In genomic region chr6:32203435-32204267, GRCh38 we compare ENCODE assay signal across 24 cellular contexts. TPM values are rescaled to one million over a fixed set of nuclear protein-coding genes. Genes with fewer than 3 reads are reported as not detected.
A peak's percentile ranks its signal among the peaks of the same experiment; 100 is the strongest.
DNase-seq lines count a peak whose midpoint lies in the region; ATAC-seq, FAIRE-seq and TF ChIP-seq lines count a peak whose summit lies in the region.
"Had no signal": no experiment of that assay in that cellular context is flagged by ENCODE, and none has a peak within 500 bp of the region (broad histone marks: within the 10 kb centered on the region; RNA-seq: fewer than 3 reads in every experiment).

No MANE protein-coding gene starts in this region.

- no peaks in the 10 kb centered on the region for H3K36me3 ChIP-seq in K562 (ENCODE audit: control insufficient read depth, insufficient read depth, low read length)
- no peaks in the 10 kb centered on the region for H3K36me3 ChIP-seq in neuronal stem cell (replicated peaks in 1 of 2; ENCODE audit: control insufficient read depth in 2 of 2, insufficient read depth in 2 of 2, low read length in 2 of 2)
- H3K36me3 ChIP-seq: brain microvascular endothelial cell, spleen, thoracic aorta had no signal

- no peak overlapping the region for H2BK120ac ChIP-seq in neuronal stem cell (ENCODE audit: low read depth, low read length)

- no peak overlapping the region for H3K4me3 ChIP-seq in K562
- H3K4me3 ChIP-seq in neuronal stem cell (ENCODE audit: low read length in 2 of 2): no peak overlapping the region
- H3K4me3 ChIP-seq: spleen, thoracic aorta had no signal

- H2BK15ac ChIP-seq in neuronal stem cell (ENCODE audit: low read length): no peak overlapping the region

- no peak for FAIRE-seq in K562 (lab: Jason Lieb, UNC)
- FAIRE-seq: endometrium had no signal

- no peak overlapping the region for H3K23ac ChIP-seq in neuronal stem cell (ENCODE audit: low read depth, low read length, poor library complexity)

- BruUV-seq in K562 (replicated peaks; lab: Mats Ljungman, UMichigan): no TSS peak

- H4K91ac ChIP-seq in neuronal stem cell (ENCODE audit: low read depth, low read length, poor library complexity): no peak overlapping the region

- no peaks in the 10 kb centered on the region for H3K27me3 Mint-ChIP-seq in activated CD8-positive, alpha-beta T cell treated with anti-CD3 and anti-CD28 coated beads for 36 hours
- H3K27me3 Mint-ChIP-seq: memory B cell had no signal

- ATAC-seq in K562: no peak
- no peak for ATAC-seq in activated CD8-positive, alpha-beta T cell treated with anti-CD3 and anti-CD28 coated beads for 36 hours
- no peak for ATAC-seq in HG02852 (IDR thresholded peaks at IDR 0.05; ENCODE audit: unreplicated experiment)

- no peak overlapping the region for H4K8ac ChIP-seq in neuronal stem cell (ENCODE audit: low read depth, low read length)

- H3K4me3 Mint-ChIP-seq in activated CD8-positive, alpha-beta T cell treated with anti-CD3 and anti-CD28 coated beads for 36 hours: no peak overlapping the region
- H3K4me3 Mint-ChIP-seq: activated B cell treated with CpG ODN at 0.5 μM for 24 hours; CD4-positive, alpha-beta T cell; memory B cell had no signal

- peaks cover 10 to 12% of the 10 kb centered on the region in 2 experiments; a peak in 4 of 5 replicates for H3K27me3 ChIP-seq in K562 (ENCODE audit: control insufficient read depth in 2 of 2, insufficient read depth in 2 of 2, low read length in 2 of 2)
- no peaks in the 10 kb centered on the region for H3K27me3 ChIP-seq in neuronal stem cell (ENCODE audit: control insufficient read depth in 3 of 3, insufficient read depth in 3 of 3, low read depth in 1 of 3, low read length in 3 of 3)
- H3K27me3 ChIP-seq: brain microvascular endothelial cell had no signal

- no peaks in the 10 kb centered on the region for H3K9me3 Mint-ChIP-seq in activated CD8-positive, alpha-beta T cell treated with anti-CD3 and anti-CD28 coated beads for 36 hours
- H3K9me3 Mint-ChIP-seq: activated B cell treated with CpG ODN at 0.5 μM for 24 hours; CD4-positive, alpha-beta T cell; memory B cell had no signal

- no peak for TF ChIP-seq CTCF in K562 (IDR thresholded peaks at IDR 0.05 in 2 of 3, conservative IDR thresholded peaks at IDR 0.05 in 1 of 3; ENCODE audit: insufficient read depth in 2 of 3, low read depth in 1 of 3, low read length in 3 of 3)
- TF ChIP-seq CTCF in activated CD8-positive, alpha-beta T cell treated with anti-CD3 and anti-CD28 coated beads for 36 hours (IDR thresholded peaks at IDR 0.05): no peak

- H3K27ac Mint-ChIP-seq in activated CD8-positive, alpha-beta T cell treated with anti-CD3 and anti-CD28 coated beads for 36 hours: no peak overlapping the region
- H3K27ac Mint-ChIP-seq: activated B cell treated with CpG ODN at 0.5 μM for 24 hours; CD4-positive, alpha-beta T cell; memory B cell had no signal

- 7% methylated on average over 9 of the region's 9 CpGs for WGBS in K562 (ENCODE audit: insufficient coverage, low coverage, missing lambda C conversion rate)
- no CpG with 5 or more reads among the region's 9 CpGs for WGBS in neuronal stem cell (ENCODE audit: extremely low coverage in 2 of 2, insufficient read length in 2 of 2, insufficient replicate concordance in 1 of 2), 2 donors

- H3K9me1 ChIP-seq in K562 (ENCODE audit: control insufficient read depth, insufficient read depth, low read length): no peaks in the 10 kb centered on the region

- TF ChIP-seq POLR2A in K562 (conservative IDR thresholded peaks at IDR 0.05): no peak

- no peaks in the 10 kb centered on the region for H3K79me1 ChIP-seq in neuronal stem cell (ENCODE audit: low read depth, low read length)

- in situ Hi-C loops in K562 (cut with MboI): no loop called here

- peak overlapping the region in 1 of 2 experiments; percentile 37; a peak in 2 of 4 replicates for H3K9ac ChIP-seq in K562 (ENCODE audit: insufficient read depth in 1 of 2, low read depth in 2 of 2, low read length in 2 of 2)
- no peak overlapping the region for H3K9ac ChIP-seq in neuronal stem cell (ENCODE audit: low read depth, low read length, poor library complexity)

- H2BK5ac ChIP-seq in neuronal stem cell (ENCODE audit: low read length): no peak overlapping the region

- POLR2A ChIA-PET in K562 (lab: Yijun Ruan, JAX): interaction anchor here (0.5 to 1.9 kb wide), 6 partner anchors 8 to 76 kb away, joined by 3 to 10 read pairs (median 4); partner anchors contain the start of genes ATF6B and PBX2
- POLR2A ChIA-PET in activated CD8-positive, alpha-beta T cell treated with anti-CD3 and anti-CD28 coated beads for 36 hours (lab: Charles Lee): no interaction called here

- H3K4me1 ChIP-seq in K562 (replicated peaks in 1 of 2; ENCODE audit: control insufficient read depth in 2 of 2, insufficient read depth in 2 of 2, low read length in 2 of 2): peaks cover 3 to 18% of the 10 kb centered on the region in 2 experiments; a peak in 3 of 5 replicates
- H3K4me1 ChIP-seq in neuronal stem cell (ENCODE audit: control insufficient read depth in 2 of 2, insufficient read depth in 1 of 2, low read depth in 1 of 2, low read length in 2 of 2): peaks cover 7 to 12% of the 10 kb centered on the region in 2 donors
- H3K4me1 ChIP-seq: spleen had no signal

- H2AFZ ChIP-seq in K562 (ENCODE audit: low read depth, low read length) (no peak overlapping the region), neuronal stem cell (ENCODE audit: low read length) (peak overlapping the region; percentile 30)

- TF ChIP-seq RAD21 in Ishikawa (IDR thresholded peaks at IDR 0.05; ENCODE audit: low read depth) (no peak), K562 (CRISPR knock-in tag; conservative IDR thresholded peaks at IDR 0.05 in 1 of 2, IDR thresholded peaks at IDR 0.05 in 1 of 2) (no peak)

- H3K4me1 Mint-ChIP-seq in activated CD8-positive, alpha-beta T cell treated with anti-CD3 and anti-CD28 coated beads for 36 hours (ENCODE audit: low read depth): no peaks in the 10 kb centered on the region

- H3K14ac ChIP-seq in neuronal stem cell (ENCODE audit: low read length): no peak overlapping the region

- H3K79me2 ChIP-seq in K562 (ENCODE audit: control insufficient read depth, insufficient read depth, low read length): no peaks in the 10 kb centered on the region

- CTCF ChIA-PET in K562 (lab: Yijun Ruan, JAX; ENCODE audit: low intra/inter-chr PET ratio): no interaction called here
- CTCF ChIA-PET in activated CD8-positive, alpha-beta T cell treated with anti-CD3 and anti-CD28 coated beads for 36 hours (lab: Charles Lee): interaction anchor here (1.6 kb wide), 1 partner anchor 85 kb away, joined by 5 read pairs; no protein-coding TSS in a partner anchor

- H3K9me3 ChIP-seq in K562 (replicated peaks; ENCODE audit: control insufficient read depth, insufficient read depth, low read depth, low read length) (no peaks in the 10 kb centered on the region), neuronal stem cell (replicated peaks in 1 of 2; ENCODE audit: control insufficient read depth in 2 of 2, insufficient read depth in 1 of 2, low read depth in 1 of 2, low read length in 2 of 2) (no peaks in the 10 kb centered on the region)
- H3K9me3 ChIP-seq: spleen, thoracic aorta had no signal

- peak; percentile 84 for TF ChIP-seq EP300 in Ishikawa (IDR thresholded peaks at IDR 0.05; ENCODE audit: borderline replicate concordance)
- no peak for TF ChIP-seq EP300 in K562 (IDR thresholded peaks at IDR 0.05; ENCODE audit: low read length)

- DNase-seq in K562 (ENCODE audit: extremely low read depth in 1 of 4, low spot score in 3 of 4): no peak
- peak; percentile 45 for DNase-seq in neuronal stem cell (ENCODE audit: low spot score)
- DNase-seq in activated CD8-positive, alpha-beta T cell treated with anti-CD3 and anti-CD28 coated beads for 36 hours: no peak
- DNase-seq: activated B cell treated with CpG ODN at 0.5 μM for 24 hours; activated CD4-positive, alpha-beta T cell treated with anti-CD3 and anti-CD28 coated beads, Interleukin-2, amount 50 U/mL, for 48 hours; activated effector memory CD4-positive, alpha-beta T cell treated with Interleukin-2 at 50 U/mL for 16 hours; brain microvascular endothelial cell; CD4-positive, alpha-beta T cell; cortex of kidney; DMS53; glutamatergic neuron; H7; MM.1S; NCI-H1417 treated with DMSO at 0.1 percent for 48 hours; occipital lobe; spleen; stimulated activated CD4-positive, alpha-beta T cell treated with anti-CD3 and anti-CD28 coated beads, Interleukin-4, amount 100 ng/mL, for 24 hours; stimulated activated naive CD4-positive, alpha-beta T cell treated with Interleukin-2 at 50 U/mL for 16 hours; T1000 had no signal

- no peak overlapping the region for H3K4ac ChIP-seq in neuronal stem cell (ENCODE audit: low read length)

- H3K4me2 ChIP-seq in K562 (ENCODE audit: insufficient read depth, low read length) (no peak overlapping the region), neuronal stem cell (ENCODE audit: insufficient read depth, low read length, poor library complexity, severe bottlenecking) (no peak overlapping the region)

- no peaks in the 10 kb centered on the region for H4K20me1 ChIP-seq in K562 (replicated peaks; ENCODE audit: control insufficient read depth, insufficient read depth, low read length)

- H3K27ac ChIP-seq in K562 (ENCODE audit: extremely low read depth, low read depth, low read length) (no peak overlapping the region), neuronal stem cell (replicated peaks; ENCODE audit: low read length) (no peak overlapping the region)
- H3K27ac ChIP-seq: brain microvascular endothelial cell, spleen, thoracic aorta had no signal

- H3K36me3 Mint-ChIP-seq in activated CD8-positive, alpha-beta T cell treated with anti-CD3 and anti-CD28 coated beads for 36 hours (ENCODE audit: low read depth): no peaks in the 10 kb centered on the region
- H3K36me3 Mint-ChIP-seq: memory B cell had no signal

- intact Hi-C loops in K562 (cut with micrococcal nuclease): no loop called here
- intact Hi-C loops in activated CD8-positive, alpha-beta T cell treated with anti-CD3 and anti-CD28 coated beads for 36 hours (cut with micrococcal nuclease): no loop called here

- peak overlapping the region; percentile 1 for H3K18ac ChIP-seq in neuronal stem cell (ENCODE audit: low read length)

- H2BK12ac ChIP-seq in neuronal stem cell (ENCODE audit: low read length): no peak overlapping the region

- peak overlapping the region; percentile 44 for H2AK5ac ChIP-seq in neuronal stem cell (ENCODE audit: low read depth, low read length)

RNA-seq across cellular contexts. Expression of gene GPSM3, which starts 11.2 kb away (rescaled TPM):
- 11.8 and 26.5 TPM in 2 replicates for total RNA-seq in K562 (2011; cell fraction: chromatin; rRNA removed; ENCODE audit: low replicate concordance)
- total RNA-seq in K562 (2011; cell fraction: nucleolus; rRNA removed): 15.2 and 18.8 TPM in 2 replicates
- 22.7 and 30.8 TPM in 2 replicates for total RNA-seq in K562 (2011; cell fraction: nucleoplasm; rRNA removed)
- total RNA-seq in K562 (2014; rRNA removed) (40.5 and 45.0 TPM in 2 replicates), K562 (2014; rRNA removed; fragmentation: Illumina TruSeq; extraction: Trizol) (13.5 and 14.0 TPM in 2 replicates), K562 (2015; rRNA removed; fragmentation: Illumina TruSeq; extraction: Trizol) (22.3 and 22.4 TPM in 2 replicates), K562 (2021) (37.3 and 42.6 TPM in 2 replicates)
- polyA plus RNA-seq in K562 (2011; rRNA removed) (24.4 and 51.8 TPM in 2 replicates), K562 (2014; fragmentation: Illumina TruSeq; extraction: Trizol) (39.6 and 46.5 TPM in 2 replicates), K562 (2014; fragmentation: Nextera tagmentation; extraction: Ambion mirVana) (1 to 10 TPM; 5.3 to 5.7 TPM), K562 (2014; rRNA removed) (32.2 and 35.1 TPM in 2 replicates)
- polyA plus RNA-seq in K562 (2011; cell fraction: cytosol; rRNA removed): 44.6 and 52.4 TPM in 2 replicates
- polyA plus RNA-seq in K562 (2011; cell fraction: nucleus; rRNA removed): 32.8 and 42.4 TPM in 2 replicates
- polyA plus RNA-seq in K562 (2012): 34.2 and 146 TPM in 2 replicates
- polyA minus RNA-seq in K562 (2011; rRNA and poly(A)+ RNA removed): 8.6 and 11.3 TPM in 2 replicates
- 17.9 and 19.4 TPM in 2 replicates for polyA minus RNA-seq in K562 (2011; cell fraction: cytosol; rRNA and poly(A)+ RNA removed)
- polyA minus RNA-seq in K562 (2011; cell fraction: nucleus; rRNA and poly(A)+ RNA removed): 4.0 and 7.3 TPM in 2 replicates
- 4.2 TPM for polyA plus RNA-seq in neuronal stem cell (2013, experiment 1 of 2)
- polyA plus RNA-seq in neuronal stem cell (2013, experiment 2 of 2): 4.2 TPM
- 10 to 100 TPM; 67.8 to 68.7 TPM for total RNA-seq in activated CD8-positive, alpha-beta T cell treated with anti-CD3 and anti-CD28 coated beads for 36 hours

RNA-seq across cellular contexts. Expression of gene PBX2, which starts 13.6 kb away (rescaled TPM):
- total RNA-seq in K562 (2011; cell fraction: chromatin; rRNA removed; ENCODE audit: low replicate concordance): 227 and 442 TPM in 2 replicates
- total RNA-seq in K562 (2011; cell fraction: nucleolus; rRNA removed): 178 and 203 TPM in 2 replicates
- 185 and 217 TPM in 2 replicates for total RNA-seq in K562 (2011; cell fraction: nucleoplasm; rRNA removed)
- total RNA-seq in K562 (2014; rRNA removed) (55.6 and 63.8 TPM in 2 replicates), K562 (2014; rRNA removed; fragmentation: Illumina TruSeq; extraction: Trizol) (44.0 and 45.1 TPM in 2 replicates), K562 (2015; rRNA removed; fragmentation: Illumina TruSeq; extraction: Trizol) (60.0 and 62.5 TPM in 2 replicates), K562 (2021) (106 and 126 TPM in 2 replicates)
- polyA plus RNA-seq in K562 (2011; rRNA removed) (123 and 127 TPM in 2 replicates), K562 (2014; fragmentation: Illumina TruSeq; extraction: Trizol) (108 and 119 TPM in 2 replicates), K562 (2014; fragmentation: Nextera tagmentation; extraction: Ambion mirVana) (1 to 10 TPM; 1.9 to 2.8 TPM), K562 (2014; rRNA removed) (117 and 134 TPM in 2 replicates)
- polyA plus RNA-seq in K562 (2011; cell fraction: cytosol; rRNA removed): 105 and 142 TPM in 2 replicates
- polyA plus RNA-seq in K562 (2011; cell fraction: nucleus; rRNA removed): 340 and 411 TPM in 2 replicates
- polyA plus RNA-seq in K562 (2012): 110 and 127 TPM in 2 replicates
- polyA minus RNA-seq in K562 (2011; rRNA and poly(A)+ RNA removed): 55.9 and 77.0 TPM in 2 replicates
- polyA minus RNA-seq in K562 (2011; cell fraction: cytosol; rRNA and poly(A)+ RNA removed): 46.1 and 60.9 TPM in 2 replicates
- polyA minus RNA-seq in K562 (2011; cell fraction: nucleus; rRNA and poly(A)+ RNA removed): 68.7 and 70.2 TPM in 2 replicates
- 154 TPM for polyA plus RNA-seq in neuronal stem cell (2013, experiment 1 of 2)
- polyA plus RNA-seq in neuronal stem cell (2013, experiment 2 of 2): 155 TPM
- total RNA-seq in activated CD8-positive, alpha-beta T cell treated with anti-CD3 and anti-CD28 coated beads for 36 hours: 10 to 100 TPM; 59.6 to 64.2 TPM

RNA-seq across cellular contexts. Expression of gene AGER, which starts 19.6 kb away (rescaled TPM):
- 28.3 and 66.0 TPM in 2 replicates for total RNA-seq in K562 (2011; cell fraction: chromatin; rRNA removed; ENCODE audit: low replicate concordance)
- total RNA-seq in K562 (2011; cell fraction: nucleolus; rRNA removed): 35.5 and 36.5 TPM in 2 replicates
- 27.8 and 29.8 TPM in 2 replicates for total RNA-seq in K562 (2011; cell fraction: nucleoplasm; rRNA removed)
- total RNA-seq in K562 (2014; rRNA removed) (5.3 and 6.2 TPM in 2 replicates), K562 (2014; rRNA removed; fragmentation: Illumina TruSeq; extraction: Trizol) (2.0 and 2.2 TPM in 2 replicates), K562 (2015; rRNA removed; fragmentation: Illumina TruSeq; extraction: Trizol) (3.0 and 3.6 TPM in 2 replicates), K562 (2021) (7.8 and 11.5 TPM in 2 replicates)
- polyA plus RNA-seq in K562 (2011; rRNA removed) (4.1 and 7.9 TPM in 2 replicates), K562 (2014; fragmentation: Illumina TruSeq; extraction: Trizol) (5.8 and 8.2 TPM in 2 replicates), K562 (2014; fragmentation: Nextera tagmentation; extraction: Ambion mirVana) (1 to 10 TPM; 1.2 to 1.8 TPM), K562 (2014; rRNA removed) (10.9 and 11.1 TPM in 2 replicates)
- polyA plus RNA-seq in K562 (2011; cell fraction: cytosol; rRNA removed): 2.4 and 3.1 TPM in 2 replicates
- polyA plus RNA-seq in K562 (2011; cell fraction: nucleus; rRNA removed): 75.1 and 86.2 TPM in 2 replicates
- polyA plus RNA-seq in K562 (2012): 11.6 and 18.0 TPM in 2 replicates
- 0.78 and 0.81 TPM in 2 replicates for polyA minus RNA-seq in K562 (2011; rRNA and poly(A)+ RNA removed)
- polyA minus RNA-seq in K562 (2011; cell fraction: cytosol; rRNA and poly(A)+ RNA removed): not detected in 2 replicates
- polyA minus RNA-seq in K562 (2011; cell fraction: nucleus; rRNA and poly(A)+ RNA removed): 5.3 and 7.3 TPM in 2 replicates
- 19.9 TPM for polyA plus RNA-seq in neuronal stem cell (2013, experiment 1 of 2)
- 18.7 TPM for polyA plus RNA-seq in neuronal stem cell (2013, experiment 2 of 2)
- total RNA-seq in activated CD8-positive, alpha-beta T cell treated with anti-CD3 and anti-CD28 coated beads for 36 hours: 10 to 100 TPM; 15.5 to 16.4 TPM

RNA-seq across cellular contexts. Expression of gene NOTCH4, which starts 20.2 kb away (rescaled TPM):
- total RNA-seq in K562 (2011; cell fraction: chromatin; rRNA removed; ENCODE audit: low replicate concordance): 3.1 and 5.8 TPM in 2 replicates
- total RNA-seq in K562 (2011; cell fraction: nucleolus; rRNA removed): 4.2 TPM in 2 replicates
- 4.0 and 6.0 TPM in 2 replicates for total RNA-seq in K562 (2011; cell fraction: nucleoplasm; rRNA removed)
- total RNA-seq in K562 (2014; rRNA removed): 2.7 and 3.5 TPM in 2 replicates
- total RNA-seq in K562 (2014; rRNA removed; fragmentation: Illumina TruSeq; extraction: Trizol): 0.95 and 1.4 TPM in 2 replicates
- total RNA-seq in K562 (2015; rRNA removed; fragmentation: Illumina TruSeq; extraction: Trizol): 1.7 and 1.9 TPM in 2 replicates
- total RNA-seq in K562 (2021): 2.7 and 3.4 TPM in 2 replicates
- polyA plus RNA-seq in K562 (2011; rRNA removed): 1.1 and 2.0 TPM in 2 replicates
- 1.5 and 1.6 TPM in 2 replicates for polyA plus RNA-seq in K562 (2011; cell fraction: cytosol; rRNA removed)
- polyA plus RNA-seq in K562 (2011; cell fraction: nucleus; rRNA removed): 1.7 and 3.0 TPM in 2 replicates
- 1.4 and 2.2 TPM in 2 replicates for polyA plus RNA-seq in K562 (2012)
- 1.3 and 1.4 TPM in 2 replicates for polyA plus RNA-seq in K562 (2014; fragmentation: Illumina TruSeq; extraction: Trizol)
- under 1 TPM; 0.24 to 0.50 TPM for polyA plus RNA-seq in K562 (2014; fragmentation: Nextera tagmentation; extraction: Ambion mirVana)
- polyA plus RNA-seq in K562 (2014; rRNA removed): 2.6 and 4.3 TPM in 2 replicates
- polyA minus RNA-seq in K562 (2011; rRNA and poly(A)+ RNA removed): 1.2 and 1.6 TPM in 2 replicates
- polyA minus RNA-seq in K562 (2011; cell fraction: cytosol; rRNA and poly(A)+ RNA removed): not detected in 2 replicates
- polyA minus RNA-seq in K562 (2011; cell fraction: nucleus; rRNA and poly(A)+ RNA removed): 2.7 and 3.2 TPM in 2 replicates
- 4.0 TPM for polyA plus RNA-seq in neuronal stem cell (2013, experiment 1 of 2)
- 3.7 TPM for polyA plus RNA-seq in neuronal stem cell (2013, experiment 2 of 2)
- total RNA-seq in activated CD8-positive, alpha-beta T cell treated with anti-CD3 and anti-CD28 coated beads for 36 hours: 1 to 10 TPM; 1.2 to 1.3 TPM

RNA-seq across cellular contexts. Expression of gene RNF5, which starts 25.4 kb away (rescaled TPM):
- 19.1 and 20.3 TPM in 2 replicates for total RNA-seq in K562 (2011; cell fraction: chromatin; rRNA removed; ENCODE audit: low replicate concordance)
- 21.5 and 22.6 TPM in 2 replicates for total RNA-seq in K562 (2011; cell fraction: nucleolus; rRNA removed)
- total RNA-seq in K562 (2011; cell fraction: nucleoplasm; rRNA removed): 36.4 and 49.9 TPM in 2 replicates
- 129 and 156 TPM in 2 replicates for total RNA-seq in K562 (2014; rRNA removed)
- total RNA-seq in K562 (2014; rRNA removed; fragmentation: Illumina TruSeq; extraction: Trizol): 123 and 128 TPM in 2 replicates
- 99.1 and 110 TPM in 2 replicates for total RNA-seq in K562 (2015; rRNA removed; fragmentation: Illumina TruSeq; extraction: Trizol)
- total RNA-seq in K562 (2021): 149 and 154 TPM in 2 replicates
- polyA plus RNA-seq in K562 (2011; rRNA removed): 161 and 163 TPM in 2 replicates
- 240 and 251 TPM in 2 replicates for polyA plus RNA-seq in K562 (2011; cell fraction: cytosol; rRNA removed)
- 54.9 and 71.1 TPM in 2 replicates for polyA plus RNA-seq in K562 (2011; cell fraction: nucleus; rRNA removed)
- polyA plus RNA-seq in K562 (2012): 213 and 399 TPM in 2 replicates
- polyA plus RNA-seq in K562 (2014; fragmentation: Illumina TruSeq; extraction: Trizol): 227 and 245 TPM in 2 replicates
- 10 to 100 TPM; 62.2 to 95.5 TPM for polyA plus RNA-seq in K562 (2014; fragmentation: Nextera tagmentation; extraction: Ambion mirVana)
- 207 and 223 TPM in 2 replicates for polyA plus RNA-seq in K562 (2014; rRNA removed)
- 48.7 TPM in 2 replicates for polyA minus RNA-seq in K562 (2011; rRNA and poly(A)+ RNA removed)
- polyA minus RNA-seq in K562 (2011; cell fraction: cytosol; rRNA and poly(A)+ RNA removed): 29.3 and 40.5 TPM in 2 replicates
- polyA minus RNA-seq in K562 (2011; cell fraction: nucleus; rRNA and poly(A)+ RNA removed): 9.3 and 18.2 TPM in 2 replicates
- 152 TPM for polyA plus RNA-seq in neuronal stem cell (2013, experiment 1 of 2)
- 145 TPM for polyA plus RNA-seq in neuronal stem cell (2013, experiment 2 of 2)
- 10 to 100 TPM; 55.4 to 57.9 TPM for total RNA-seq in activated CD8-positive, alpha-beta T cell treated with anti-CD3 and anti-CD28 coated beads for 36 hours
